28 cellular contexts compared by ENCODE assay signal in genomic region chr13:110653271-110653670, GRCh38. TPM values are rescaled to one million over a fixed set of nuclear protein-coding genes. Genes with fewer than 3 reads are reported as not detected.
DNase-seq lines count a peak whose midpoint lies in the region; ATAC-seq, FAIRE-seq and TF ChIP-seq lines count a peak whose summit lies in the region.
"Had no signal": no experiment of that assay in that cellular context is flagged by ENCODE, and none has a peak within 500 bp of the region (broad histone marks: within the 10 kb centered on the region; RNA-seq: fewer than 3 reads in every experiment).

No MANE protein-coding gene starts in this region.

- TF ChIP-seq POLR2A in GM12891 (IDR thresholded peaks at IDR 0.05; ENCODE audit: low read depth, low read length) (no peak), erythroblast (IDR thresholded peaks at IDR 0.05; ENCODE audit: low read length) (no peak)

- H3K4me3 Mint-ChIP-seq in GM23338 (no peak overlapping the region), glutamatergic neuron (ENCODE audit: unreplicated experiment) (peak overlapping the region; percentile 20), osteocyte (ENCODE audit: unreplicated experiment) (no peak overlapping the region)
- H3K4me3 Mint-ChIP-seq: CD8-positive, alpha-beta T cell had no signal

- no peak overlapping the region for H2AFZ ChIP-seq in GM23338

- no peak overlapping the region for H3K27ac ChIP-seq in GM23338 (ENCODE audit: low read depth)
- H3K27ac ChIP-seq: A549, SJSA1 had no signal

- H3K36me3 ChIP-seq in GM23338 (ENCODE audit: insufficient read depth), result no peaks in the 10 kb centered on the region; the same call in 1 of the 2 replicates

- ATAC-seq in GM23338 (no peak), GM21529 (IDR thresholded peaks at IDR 0.05; ENCODE audit: unreplicated experiment) (no peak)
- ATAC-seq: A549; CD8-positive, alpha-beta T cell had no signal

- no peaks in the 10 kb centered on the region for H3K9me2 ChIP-seq in GM23338 (ENCODE audit: insufficient read depth)

- no peak for TF ChIP-seq CTCF in GM23338 (conservative IDR thresholded peaks at IDR 0.05; ENCODE audit: low read depth in 2 of 2)
- TF ChIP-seq CTCF in glutamatergic neuron (IDR thresholded peaks at IDR 0.05; ENCODE audit: partially characterized antibody, unreplicated experiment), result no peak
- no peak for TF ChIP-seq CTCF in osteocyte (IDR thresholded peaks at IDR 0.05)

- H3K4me1 Mint-ChIP-seq in GM23338 (peaks cover 13% of the 10 kb centered on the region), glutamatergic neuron (ENCODE audit: low read depth, unreplicated experiment) (peaks cover 22% of the 10 kb centered on the region), osteocyte (ENCODE audit: unreplicated experiment) (no peaks in the 10 kb centered on the region)

- H3K27ac Mint-ChIP-seq in GM23338 (peak overlapping the region; percentile 86; the same call in 1 of the 2 replicates), glutamatergic neuron (ENCODE audit: unreplicated experiment) (peak overlapping the region; percentile 59), osteocyte (ENCODE audit: unreplicated experiment) (no peak overlapping the region)
- H3K27ac Mint-ChIP-seq: CD8-positive, alpha-beta T cell had no signal

- peaks cover 7% of the 10 kb centered on the region for H3K27me3 Mint-ChIP-seq in GM23338 (ENCODE audit: insufficient read depth, low read depth, poor library complexity)
- H3K27me3 Mint-ChIP-seq in glutamatergic neuron (ENCODE audit: unreplicated experiment), result peaks cover 12% of the 10 kb centered on the region
- no peaks in the 10 kb centered on the region for H3K27me3 Mint-ChIP-seq in osteocyte (ENCODE audit: unreplicated experiment)

- H3K79me2 ChIP-seq in GM23338 (replicated peaks; ENCODE audit: insufficient read depth), result no peaks in the 10 kb centered on the region

- H4K20me1 ChIP-seq in GM23338 (replicated peaks; ENCODE audit: insufficient read depth), result peaks cover 3% of the 10 kb centered on the region; the same call in 1 of the 2 replicates

- H3K4me3 ChIP-seq in GM23338, result no peak overlapping the region
- H3K4me3 ChIP-seq: A549, SJSA1 had no signal

- no peak for FAIRE-seq in GM12891 (lab: Jason Lieb, UNC)
- FAIRE-seq: A549, H54, HTR-8/SVneo had no signal

- H3K4me2 ChIP-seq in GM23338, result no peak overlapping the region
- H3K4me2 ChIP-seq: A549 had no signal

- H3K9me3 Mint-ChIP-seq in GM23338 (peaks cover 6% of the 10 kb centered on the region), glutamatergic neuron (ENCODE audit: unreplicated experiment) (peaks cover 7% of the 10 kb centered on the region), osteocyte (ENCODE audit: unreplicated experiment) (peaks cover 7% of the 10 kb centered on the region)
- H3K9me3 Mint-ChIP-seq: CD8-positive, alpha-beta T cell had no signal

- H3K4me1 ChIP-seq in GM23338 (ENCODE audit: insufficient read depth), result no peaks in the 10 kb centered on the region
- H3K4me1 ChIP-seq: A549, Caco-2, SJSA1 had no signal

- H3K27me3 ChIP-seq in GM23338 (ENCODE audit: insufficient read depth), result no peaks in the 10 kb centered on the region
- H3K27me3 ChIP-seq: SJSA1 had no signal

- H3K36me3 Mint-ChIP-seq in GM23338 (ENCODE audit: low read depth) (peaks cover 24% of the 10 kb centered on the region), glutamatergic neuron (ENCODE audit: unreplicated experiment) (peaks cover 26% of the 10 kb centered on the region), osteocyte (ENCODE audit: unreplicated experiment) (peaks cover 38% of the 10 kb centered on the region)

- no peaks in the 10 kb centered on the region for H3F3A ChIP-seq in GM23338 (replicated peaks; ENCODE audit: low read depth)

- DNase-seq in GM12891 (ENCODE audit: insufficient read length, low spot score) (no peak), GM23338 (ENCODE audit: low spot score) (no peak), glutamatergic neuron (no peak), osteocyte (ENCODE audit: extremely low spot score, unreplicated experiment) (peak; percentile 66), NCI-H2029 treated with DMSO at 0.1 percent for 48 hours (lab: John Stamatoyannopoulos, UW) (no peak), erythroblast (lab: John Stamatoyannopoulos, UW) (no peak), T-helper 1 cell (no peak)
- DNase-seq: AML-193; C1 segment of cervical spinal cord; Caco-2; CD8-positive, alpha-beta T cell; DMS79; EL; GDM1; KG1; MM.1S; NCI-H1417; NCI-H1694; NCI-H2081; NCI-H2227 treated with DMSO at 0.1 percent for 48 hours; NCI-H526 treated with DMSO at 0.1 percent for 48 hours; Right ventricle myocardium superior; RPMI8226 had no signal

TF ChIP-seq in GM12891, 5 proteins besides CTCF, POLR2A, EP300 and RAD21:
- TF ChIP-seq SPI1 (IDR thresholded peaks at IDR 0.05; ENCODE audit: low read depth, low read length), result peak; percentile 58
- no peak for TF ChIP-seq POU2F2 (IDR thresholded peaks at IDR 0.05; ENCODE audit: low read depth, low read length)

TF ChIP-seq in GM23338, 12 proteins besides CTCF, POLR2A, EP300 and RAD21 (continues in another document):
- no peak for TF ChIP-seq EZH2phosphoT487 (IDR thresholded peaks at IDR 0.05; ENCODE audit: unreplicated experiment)
- TF ChIP-seq ZNF462 (CRISPR knock-in tag; IDR thresholded peaks at IDR 0.05), result no peak
- no peak for TF ChIP-seq JUNB (IDR thresholded peaks at IDR 0.05; ENCODE audit: unreplicated experiment)
- TF ChIP-seq ZNF114 (CRISPR knock-in tag; IDR thresholded peaks at IDR 0.05), result no peak
- TF ChIP-seq POLR2AphosphoS5 (IDR thresholded peaks at IDR 0.05; ENCODE audit: low read depth), result no peak
- TF ChIP-seq ZNF331 (CRISPR knock-in tag; IDR thresholded peaks at IDR 0.05; ENCODE audit: low read depth), result no peak
- TF ChIP-seq NANOG (IDR thresholded peaks at IDR 0.05; ENCODE audit: borderline replicate concordance), result no peak

RNA-seq across cellular contexts. Expression of gene NAXD, which starts 37.9 kb away (rescaled TPM):
- polyA plus RNA-seq in GM12891 (2012; ENCODE audit: low read depth, missing spikeins), result 28.0 TPM
- total RNA-seq in GM23338 (2014; rRNA removed; shearing (Covaris generic)), result 16.1 and 18.5 TPM in 2 replicates
- polyA plus RNA-seq in GM23338 (2016; fragmentation: Nextera tagmentation; extraction: Ambion mirVana), result 15.3 and 16.9 TPM in 2 replicates
- 41.2 TPM for total RNA-seq in glutamatergic neuron (ENCODE audit: unreplicated experiment)
- 34.3 and 35.6 TPM in 2 replicates for total RNA-seq in osteocyte

RNA-seq across cellular contexts. Expression of gene CARS2, which starts 52.6 kb away (rescaled TPM):
- polyA plus RNA-seq in GM12891 (2012; ENCODE audit: low read depth, missing spikeins), result 67.0 TPM
- total RNA-seq in GM23338 (2014; rRNA removed; shearing (Covaris generic)), result 39.0 and 46.8 TPM in 2 replicates
- polyA plus RNA-seq in GM23338 (2016; fragmentation: Nextera tagmentation; extraction: Ambion mirVana), result 53.5 and 58.6 TPM in 2 replicates
- total RNA-seq in glutamatergic neuron (ENCODE audit: unreplicated experiment) (102 TPM), osteocyte (57.1 and 62.2 TPM in 2 replicates)
